ENCODE assay signal across 9 cellular contexts in the genomic region with DNA sequence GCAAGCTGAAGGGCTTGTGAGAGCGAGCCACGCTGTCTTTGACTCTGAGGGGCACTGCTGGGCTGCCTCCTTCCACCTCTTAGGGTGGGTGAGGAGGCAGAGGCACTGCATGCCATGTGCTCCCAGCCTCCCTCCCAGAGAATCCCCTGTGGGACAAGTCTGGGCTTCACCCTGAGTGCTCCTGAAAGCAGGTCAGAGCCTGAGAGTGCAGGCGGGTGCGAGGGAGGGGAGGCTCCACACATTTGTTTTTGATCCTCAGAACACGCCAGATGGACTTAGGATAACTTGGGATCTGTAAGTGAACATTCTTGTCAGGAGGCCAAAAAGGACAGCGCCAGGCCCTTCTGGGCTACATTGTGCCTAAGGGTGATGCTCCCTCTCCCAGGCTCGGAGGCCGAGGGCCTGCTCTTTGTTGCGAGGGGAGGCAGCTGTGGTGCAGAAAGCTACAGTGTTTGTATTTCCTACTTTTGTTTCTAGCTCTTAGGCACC.
DNase-seq lines count a peak whose midpoint lies in the region; ATAC-seq and TF ChIP-seq lines count a peak whose summit lies in the region.
"Had no signal": no experiment of that assay in that cellular context is flagged by ENCODE, and none has a peak within 500 bp of the region (broad histone marks: within the 10 kb centered on the region; RNA-seq: fewer than 3 reads in every experiment).

No MANE protein-coding gene starts in this region.

- intact Hi-C loops in esophagus squamous epithelium (cut with DNase I): no loop called here

- 15 to 34% methylated on average over 8 of the region's 9 CpGs for WGBS in esophagus squamous epithelium, 2 donors

- H3K27ac ChIP-seq in esophagus squamous epithelium: peak overlapping the region; percentile 85 to 94 (median 89)
- H3K27ac ChIP-seq: SK-N-MC had no signal

- H3K36me3 ChIP-seq in esophagus squamous epithelium: no peaks in the 10 kb centered on the region

- peaks cover 31 to 74% (median 35%) of the 10 kb centered on the region in 3 donors for H3K4me1 ChIP-seq in esophagus squamous epithelium

- TF ChIP-seq POLR2A in esophagus squamous epithelium (IDR thresholded peaks at IDR 0.05): no peak

- DNase-seq in Ammon's horn (ENCODE audit: low spot score) (peak; percentile 25), NCI-H82 treated with DMSO at 0.1 percent for 48 hours (lab: John Stamatoyannopoulos, UW; ENCODE audit: unreplicated experiment) (peak; percentile 86), esophagus squamous epithelium (lab: John Stamatoyannopoulos, UW) (no peak), occipital lobe (lab: John Stamatoyannopoulos, UW) (peak; percentile 5)

- no peak for TF ChIP-seq CTCF in esophagus squamous epithelium (IDR thresholded peaks at IDR 0.05)

- H3K9me3 ChIP-seq in esophagus squamous epithelium: no peaks in the 10 kb centered on the region

- H3K4me3 ChIP-seq in esophagus squamous epithelium: peak overlapping the region in 2 of 4 donors; percentile 6 to 26
- H3K4me3 ChIP-seq: SK-N-MC had no signal

- H3K27me3 ChIP-seq in esophagus squamous epithelium: no peaks in the 10 kb centered on the region

- ATAC-seq in HG03442 (IDR thresholded peaks at IDR 0.05; ENCODE audit: unreplicated experiment): no peak
- no peak for ATAC-seq in GM18870 (IDR thresholded peaks at IDR 0.05; ENCODE audit: unreplicated experiment)
- ATAC-seq in HG02763 (IDR thresholded peaks at IDR 0.05; ENCODE audit: unreplicated experiment): no peak
- ATAC-seq in HG02970 (IDR thresholded peaks at IDR 0.05; ENCODE audit: low FRiP score, unreplicated experiment): no peak
